In genomic region chr11:20839231-20839630, GRCh38 we compare ENCODE assay signal across 19 cellular contexts.
"Had no signal": no experiment of that assay in that cellular context is flagged by ENCODE, and none has a peak within 500 bp of the region (broad histone marks: within the 10 kb centered on the region; RNA-seq: fewer than 3 reads in every experiment).

No MANE protein-coding gene starts in this region.

- DNase-seq: activated B cell treated with CpG ODN at 0.5 μM for 24 hours; activated CD4-positive, alpha-beta T cell treated with anti-CD3 and anti-CD28 coated beads for 1 hour; activated CD4-positive, alpha-beta T cell treated with anti-CD3 and anti-CD28 coated beads, Interleukin-2, amount 10 ng/mL, durations not matched to agents 24 days and 14 days; activated CD4-positive, alpha-beta T cell treated with anti-CD3 and anti-CD28 coated beads, Interleukin-2, amount 50 U/mL, for 48 hours; activated CD8-positive, alpha-beta memory T cell treated with anti-CD3 and anti-CD28 coated beads, Interleukin-2, amount 10 ng/mL, durations not matched to agents 7 days and 5 days; activated effector memory CD4-positive, alpha-beta T cell treated with Interleukin-2 at 50 U/mL for 16 hours; activated naive CD4-positive, alpha-beta T cell; activated T-cell treated with anti-CD3 and anti-CD28 coated beads, Interleukin-2, amount 50 U/mL, for 24 hours; aorta; caudate nucleus; Karpas-422; MM.1S; NCI-H1694; NCI-H2029 treated with DMSO at 0.1 percent for 48 hours; NCI-H2227 treated with DMSO at 0.1 percent for 48 hours; NCI-H82; Peyer's patch; Right ventricle myocardium superior had no signal

- FAIRE-seq: K562 had no signal
